ENCODE assay signal across 24 cellular contexts in the genomic region with DNA sequence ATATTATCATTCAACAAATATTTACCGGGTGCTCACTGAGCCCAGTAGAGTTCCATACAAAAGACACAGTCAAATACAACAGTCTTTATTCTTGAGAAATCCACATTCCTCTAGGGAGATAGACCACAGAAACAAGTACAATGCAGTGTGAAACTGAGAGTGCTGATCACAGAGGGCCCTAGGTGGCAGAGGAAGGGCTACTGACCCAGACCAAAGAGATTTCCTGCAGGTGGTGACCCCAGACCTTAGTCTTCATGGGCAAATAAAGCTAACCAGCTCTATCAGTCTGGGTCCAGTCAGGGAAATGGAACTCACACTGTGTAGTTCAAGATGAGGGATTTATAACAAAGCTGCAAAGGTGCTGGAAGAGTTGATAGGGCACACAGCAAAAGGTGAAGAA.
"Had no signal": no experiment of that assay in that cellular context is flagged by ENCODE, and none has a peak within 500 bp of the region (broad histone marks: within the 10 kb centered on the region; RNA-seq: fewer than 3 reads in every experiment).

No MANE protein-coding gene starts in this region.

- H3K4me2 ChIP-seq: SK-N-SH had no signal

- H3K4me3 ChIP-seq: MG63 had no signal

- H3K36me3 ChIP-seq: MG63 had no signal

- ATAC-seq: HepG2, Panc1, PC-3 had no signal

- H3K27ac ChIP-seq: RWPE1 had no signal

- H3K27me3 ChIP-seq: MG63 had no signal

- FAIRE-seq: HepG2 had no signal

- H3K9me3 ChIP-seq: SK-N-SH had no signal

- H3K9ac ChIP-seq: SK-N-SH had no signal

- DNase-seq: IMR-90; Karpas-422; KG1; MG63; NCI-H1092 treated with DMSO at 0.1 percent for 48 hours; NCI-H1436; NCI-H187; NCI-H2029; NCI-H2081 treated with DMSO at 0.1 percent for 48 hours; NCI-H2171; NCI-H226; NCI-H446; NCI-H510A; NCI-H524 treated with DMSO at 0.1 percent for 48 hours; NCI-H69; NCI-H774; NK-92 treated with Interleukin-12 subunit alpha and Interleukin-12 subunit beta, amount 100 ng/mL, for 24 hours; PC-3; SHP77; SK-N-SH; SW 1271 had no signal
